ENCODE assay signal across 27 cellular contexts in genomic region chr17:74141612-74142011, GRCh38.
"Had no signal": no experiment of that assay in that cellular context is flagged by ENCODE, and none has a peak within 500 bp of the region (broad histone marks: within the 10 kb centered on the region; RNA-seq: fewer than 3 reads in every experiment).

No MANE protein-coding gene starts in this region.

- H3K36me3 ChIP-seq: stomach, suprapubic skin, thoracic aorta, thyroid gland, tibial artery, tibial nerve, transverse colon, upper lobe of left lung, upper lobe of right lung, uterus, vagina had no signal

- H3K4me3 ChIP-seq: stomach, suprapubic skin, testis, thoracic aorta, thyroid gland, tibial artery, tibial nerve, transverse colon, upper lobe of left lung, upper lobe of right lung, uterus, vagina had no signal

- DNase-seq: stimulated activated CD4-positive, alpha-beta T cell treated with anti-CD3 and anti-CD28 coated beads, Interleukin-2, amount 100 ng/mL, for 48 hours; stimulated activated CD4-positive, alpha-beta T cell treated with anti-CD3 and anti-CD28 coated beads, Interleukin-4, amount 100 ng/mL, for 1 hour; stimulated activated CD4-positive, alpha-beta T cell treated with anti-CD3 and anti-CD28 coated beads, Interleukin-4, amount 100 ng/mL, for 24 hours; stimulated activated CD4-positive, alpha-beta T cell treated with anti-CD3 and anti-CD28 coated beads, Interleukin-4, amount 100 ng/mL, for 4 hours; stimulated activated CD8-positive, alpha-beta memory T cell treated with anti-CD3 and anti-CD28 coated beads, Interleukin-4, amount 100 ng/mL, for 48 hours; stimulated activated naive B cell treated with anti-CD40 and anti-IgM and Interleukin-4, amounts not matched to agents 10 μg/mL and 1 μg/mL and 100 μg/mL, for 72 hours; stimulated activated naive CD4-positive, alpha-beta T cell; stimulated activated naive CD4-positive, alpha-beta T cell treated with Interleukin-2 at 50 U/mL for 16 hours; stimulated activated naive CD8-positive, alpha-beta T cell treated with anti-CD3 and anti-CD28 coated beads, Interleukin-15, amount 100 ng/mL, for 72 hours; stimulated activated naive CD8-positive, alpha-beta T cell treated with anti-CD3 and anti-CD28 coated beads, Interleukin-15, Interleukin-2, amounts not matched to agents 100 U/mL and 50 U/mL, for 24 hours; stomach; substantia nigra; testis; thyroid gland; tibial artery; transverse colon; trophoblast cell; upper lobe of left lung; upper lobe of right lung; uterus had no signal

- H3K4me1 ChIP-seq: stomach, suprapubic skin, testis, thyroid gland, tibial artery, tibial nerve, transverse colon, upper lobe of left lung, upper lobe of right lung, uterus, vagina had no signal

- FAIRE-seq: urothelium cell line had no signal

- H3K27ac ChIP-seq: stomach, suprapubic skin, testis, thoracic aorta, thyroid gland, tibial artery, tibial nerve, transverse colon, upper lobe of left lung, upper lobe of right lung, uterus, vagina had no signal

- ATAC-seq: stimulated activated effector memory CD8-positive, alpha-beta T cell treated with anti-CD3 and anti-CD28 coated beads, Interleukin-12 subunit alpha, Interleukin-12 subunit beta, amount 100 ng/mL, for 72 hours; stimulated activated memory B cell treated with anti-CD40 and anti-IgM and Interleukin-4, amounts not matched to agents 10 μg/mL and 1 μg/mL and 100 μg/mL, for 72 hours; stimulated activated naive B cell treated with anti-CD40 and anti-IgM and Interleukin-4, amounts not matched to agents 10 μg/mL and 1 μg/mL and 100 μg/mL, for 72 hours; stimulated activated naive CD8-positive, alpha-beta T cell treated with anti-CD3 and anti-CD28 coated beads, Interleukin-15, amount 100 ng/mL, for 72 hours; stimulated activated naive CD8-positive, alpha-beta T cell treated with anti-CD3 and anti-CD28 coated beads, Interleukin-15, Interleukin-2, amounts not matched to agents 100 U/mL and 50 U/mL, for 24 hours; upper lobe of right lung had no signal

- H3K9me3 ChIP-seq: testis, thyroid gland, upper lobe of right lung, uterus had no signal

- H3K27me3 ChIP-seq: testis, thyroid gland, tibial artery, tibial nerve, upper lobe of left lung, upper lobe of right lung, uterus, vagina had no signal
